In the genomic region with DNA sequence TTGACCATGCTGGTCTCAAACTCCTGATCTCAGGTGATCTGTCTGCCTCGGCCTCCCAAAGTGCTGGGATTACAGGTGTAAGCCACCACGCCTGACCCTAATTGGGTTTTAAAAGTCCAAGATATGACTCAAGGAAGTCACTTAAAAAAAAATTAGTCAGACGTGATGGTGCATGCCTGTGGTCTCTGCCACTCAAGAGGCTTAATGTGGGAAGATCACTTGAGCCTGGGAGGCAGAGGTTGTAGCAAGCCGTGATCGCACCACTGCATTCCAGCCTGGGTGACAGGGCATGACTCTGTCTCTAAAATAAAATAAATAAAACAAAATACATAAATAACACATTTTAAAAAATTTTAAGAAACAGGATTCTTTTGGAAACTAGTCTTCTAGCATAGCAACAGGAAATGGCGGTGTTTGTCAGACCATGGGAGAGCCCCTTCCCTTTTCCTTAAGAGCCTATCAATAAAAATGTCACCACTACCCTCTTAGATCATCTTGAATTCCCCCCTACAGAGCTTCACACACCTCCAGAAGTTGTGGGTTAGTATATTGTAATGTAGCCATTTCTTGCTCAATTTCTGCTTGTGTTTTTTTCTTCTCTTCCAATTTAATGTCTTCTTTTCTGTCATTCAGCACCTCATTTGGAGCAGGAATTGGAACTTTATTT, we compare ENCODE assay signal across 1 cellular context.
TF ChIP-seq lines count a peak whose summit lies in the region.

No MANE protein-coding gene starts in this region.

TF ChIP-seq in GM23338, 12 proteins besides CTCF, POLR2A, EP300 and RAD21 (continued from another document):
- TF ChIP-seq, protein P1, sequence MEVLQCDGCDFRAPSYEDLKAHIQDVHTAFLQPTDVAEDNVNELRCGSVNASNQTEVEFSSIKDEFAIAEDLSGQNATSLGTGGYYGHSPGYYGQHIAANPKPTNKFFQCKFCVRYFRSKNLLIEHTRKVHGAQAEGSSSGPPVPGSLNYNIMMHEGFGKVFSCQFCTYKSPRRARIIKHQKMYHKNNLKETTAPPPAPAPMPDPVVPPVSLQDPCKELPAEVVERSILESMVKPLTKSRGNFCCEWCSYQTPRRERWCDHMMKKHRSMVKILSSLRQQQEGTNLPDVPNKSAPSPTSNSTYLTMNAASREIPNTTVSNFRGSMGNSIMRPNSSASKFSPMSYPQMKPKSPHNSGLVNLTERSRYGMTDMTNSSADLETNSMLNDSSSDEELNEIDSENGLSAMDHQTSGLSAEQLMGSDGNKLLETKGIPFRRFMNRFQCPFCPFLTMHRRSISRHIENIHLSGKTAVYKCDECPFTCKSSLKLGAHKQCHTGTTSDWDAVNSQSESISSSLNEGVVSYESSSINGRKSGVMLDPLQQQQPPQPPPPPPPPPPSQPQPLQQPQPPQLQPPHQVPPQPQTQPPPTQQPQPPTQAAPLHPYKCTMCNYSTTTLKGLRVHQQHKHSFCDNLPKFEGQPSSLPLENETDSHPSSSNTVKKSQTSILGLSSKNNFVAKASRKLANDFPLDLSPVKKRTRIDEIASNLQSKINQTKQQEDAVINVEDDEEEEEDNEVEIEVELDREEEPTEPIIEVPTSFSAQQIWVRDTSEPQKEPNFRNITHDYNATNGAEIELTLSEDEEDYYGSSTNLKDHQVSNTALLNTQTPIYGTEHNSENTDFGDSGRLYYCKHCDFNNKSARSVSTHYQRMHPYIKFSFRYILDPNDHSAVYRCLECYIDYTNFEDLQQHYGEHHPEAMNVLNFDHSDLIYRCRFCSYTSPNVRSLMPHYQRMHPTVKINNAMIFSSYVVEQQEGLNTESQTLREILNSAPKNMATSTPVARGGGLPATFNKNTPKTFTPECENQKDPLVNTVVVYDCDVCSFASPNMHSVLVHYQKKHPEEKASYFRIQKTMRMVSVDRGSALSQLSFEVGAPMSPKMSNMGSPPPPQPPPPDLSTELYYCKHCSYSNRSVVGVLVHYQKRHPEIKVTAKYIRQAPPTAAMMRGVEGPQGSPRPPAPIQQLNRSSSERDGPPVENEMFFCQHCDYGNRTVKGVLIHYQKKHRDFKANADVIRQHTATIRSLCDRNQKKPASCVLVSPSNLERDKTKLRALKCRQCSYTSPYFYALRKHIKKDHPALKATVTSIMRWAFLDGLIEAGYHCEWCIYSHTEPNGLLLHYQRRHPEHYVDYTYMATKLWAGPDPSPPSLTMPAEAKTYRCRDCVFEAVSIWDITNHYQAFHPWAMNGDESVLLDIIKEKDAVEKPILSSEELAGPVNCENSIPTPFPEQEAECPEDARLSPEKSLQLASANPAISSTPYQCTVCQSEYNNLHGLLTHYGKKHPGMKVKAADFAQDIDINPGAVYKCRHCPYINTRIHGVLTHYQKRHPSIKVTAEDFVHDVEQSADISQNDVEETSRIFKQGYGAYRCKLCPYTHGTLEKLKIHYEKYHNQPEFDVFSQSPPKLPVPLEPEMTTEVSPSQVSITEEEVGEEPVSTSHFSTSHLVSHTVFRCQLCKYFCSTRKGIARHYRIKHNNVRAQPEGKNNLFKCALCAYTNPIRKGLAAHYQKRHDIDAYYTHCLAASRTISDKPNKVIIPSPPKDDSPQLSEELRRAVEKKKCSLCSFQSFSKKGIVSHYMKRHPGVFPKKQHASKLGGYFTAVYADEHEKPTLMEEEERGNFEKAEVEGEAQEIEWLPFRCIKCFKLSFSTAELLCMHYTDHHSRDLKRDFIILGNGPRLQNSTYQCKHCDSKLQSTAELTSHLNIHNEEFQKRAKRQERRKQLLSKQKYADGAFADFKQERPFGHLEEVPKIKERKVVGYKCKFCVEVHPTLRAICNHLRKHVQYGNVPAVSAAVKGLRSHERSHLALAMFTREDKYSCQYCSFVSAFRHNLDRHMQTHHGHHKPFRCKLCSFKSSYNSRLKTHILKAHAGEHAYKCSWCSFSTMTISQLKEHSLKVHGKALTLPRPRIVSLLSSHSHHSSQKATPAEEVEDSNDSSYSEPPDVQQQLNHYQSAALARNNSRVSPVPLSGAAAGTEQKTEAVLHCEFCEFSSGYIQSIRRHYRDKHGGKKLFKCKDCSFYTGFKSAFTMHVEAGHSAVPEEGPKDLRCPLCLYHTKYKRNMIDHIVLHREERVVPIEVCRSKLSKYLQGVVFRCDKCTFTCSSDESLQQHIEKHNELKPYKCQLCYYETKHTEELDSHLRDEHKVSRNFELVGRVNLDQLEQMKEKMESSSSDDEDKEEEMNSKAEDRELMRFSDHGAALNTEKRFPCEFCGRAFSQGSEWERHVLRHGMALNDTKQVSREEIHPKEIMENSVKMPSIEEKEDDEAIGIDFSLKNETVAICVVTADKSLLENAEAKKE (CRISPR knock-in tag; IDR thresholded peaks at IDR 0.05): no peak
- TF ChIP-seq EZH2 (IDR thresholded peaks at IDR 0.05; ENCODE audit: low read depth, unreplicated experiment) (no peak), ZNF114 (CRISPR knock-in tag; IDR thresholded peaks at IDR 0.05) (no peak), NANOG (IDR thresholded peaks at IDR 0.05; ENCODE audit: borderline replicate concordance) (no peak), EZH2phosphoT487 (IDR thresholded peaks at IDR 0.05; ENCODE audit: unreplicated experiment) (no peak), POLR2AphosphoS5 (IDR thresholded peaks at IDR 0.05; ENCODE audit: low read depth) (no peak), JUNB (IDR thresholded peaks at IDR 0.05; ENCODE audit: unreplicated experiment) (no peak), STAT1 (IDR thresholded peaks at IDR 0.05; ENCODE audit: unreplicated experiment) (no peak)
